In the genomic region with DNA sequence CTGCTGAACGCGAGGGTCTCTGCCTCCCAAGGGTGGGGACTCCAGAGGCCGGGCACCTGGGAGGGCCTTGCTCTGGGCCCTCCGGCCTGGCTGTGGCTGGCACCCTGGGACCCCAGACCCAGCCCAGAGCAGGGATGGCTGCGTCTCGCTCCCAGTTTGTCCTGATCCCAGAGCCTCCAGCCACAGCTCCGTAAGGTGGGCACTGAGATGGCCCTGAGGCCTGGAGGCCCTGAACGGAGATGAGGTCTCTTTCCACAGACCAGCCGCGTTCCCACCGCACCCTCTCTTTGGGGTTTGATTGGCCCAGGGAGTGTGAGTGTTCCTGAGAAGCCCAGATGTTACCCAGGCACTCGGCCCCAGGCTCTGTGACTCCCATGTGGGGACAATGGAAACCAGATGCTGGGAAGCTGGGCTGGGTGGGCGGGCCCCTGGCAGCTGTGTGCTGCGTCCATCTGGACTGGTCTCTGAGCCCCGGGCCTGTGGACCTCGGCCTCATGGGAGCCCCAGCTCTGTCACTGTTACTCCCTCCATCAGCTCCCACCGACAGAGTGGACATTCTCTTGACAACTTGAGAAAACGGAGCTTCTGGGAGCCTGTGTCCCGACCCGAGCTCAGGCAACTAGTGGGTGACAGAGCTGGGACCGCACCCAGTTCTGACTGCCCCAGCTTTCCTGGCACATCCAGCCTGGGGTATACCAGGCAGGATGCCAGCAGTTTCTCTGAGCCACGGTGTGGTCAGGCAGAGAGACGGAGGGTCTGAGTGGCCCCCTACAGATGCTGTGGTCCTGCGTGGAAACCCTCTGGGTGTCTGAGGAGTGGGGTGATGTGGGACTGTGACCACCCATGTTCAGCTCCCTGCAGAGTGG, we compare ENCODE assay signal across 9 cellular contexts. TPM values are rescaled to one million over a fixed set of nuclear protein-coding genes. Genes with fewer than 3 reads are reported as not detected.
DNase-seq lines count a peak whose midpoint lies in the region; ATAC-seq and TF ChIP-seq lines count a peak whose summit lies in the region.
"Had no signal": no experiment of that assay in that cellular context is flagged by ENCODE, and none has a peak within 500 bp of the region (broad histone marks: within the 10 kb centered on the region; RNA-seq: fewer than 3 reads in every experiment).

No MANE protein-coding gene starts in this region.

- no peaks in the 10 kb centered on the region for H3K36me3 ChIP-seq in right lobe of liver
- H3K36me3 ChIP-seq in thymus (ENCODE audit: control insufficient read depth, insufficient read depth), result no peaks in the 10 kb centered on the region

- ATAC-seq in right lobe of liver, result no peak

- TF ChIP-seq CTCF in coronary artery (IDR thresholded peaks at IDR 0.05), result no peak
- no peak for TF ChIP-seq CTCF in right lobe of liver (IDR thresholded peaks at IDR 0.05)

- 80% methylated on average over 3 of the region's 24 CpGs for WGBS in right lobe of liver (ENCODE audit: insufficient coverage, low coverage, low lambda C conversion rate, missing lambda C conversion rate)
- WGBS in thymus, result 83% methylated on average over 24 of the region's 24 CpGs

- H3K27ac ChIP-seq in coronary artery (peak overlapping the region; percentile 96 to 98), right lobe of liver (peak overlapping the region in 2 of 3 donors; percentile 42 to 72), thymus (ENCODE audit: low read depth) (peak overlapping the region; percentile 60)

- TF ChIP-seq POLR2A in right lobe of liver (IDR thresholded peaks at IDR 0.05), result no peak

- DNase-seq in H4 (ENCODE audit: low spot score) (peak; percentile 39), coronary artery (ENCODE audit: low spot score) (peak; percentile 83), right lobe of liver (no peak), midbrain (lab: John Stamatoyannopoulos, UW) (no peak), NCI-H510A (lab: John Stamatoyannopoulos, UW) (no peak), MV-4-11 (lab: John Stamatoyannopoulos, UW) (no peak), NOMO-1 treated with dmso at 0.1 percent for 144 hours (lab: John Stamatoyannopoulos, UW; ENCODE audit: unreplicated experiment) (no peak)
- DNase-seq: small intestine had no signal

- H3K4me1 ChIP-seq in right lobe of liver, result peaks cover 0 to 25% (median 5%) of the 10 kb centered on the region in 4 donors
- peaks cover 11% of the 10 kb centered on the region for H3K4me1 ChIP-seq in thymus (ENCODE audit: control insufficient read depth, insufficient read depth, low read length)

- peak overlapping the region; percentile 73 for H3K4me3 ChIP-seq in coronary artery
- H3K4me3 ChIP-seq in right lobe of liver, result no peak overlapping the region
- H3K4me3 ChIP-seq in thymus (ENCODE audit: low read length), result no peak overlapping the region

- H3K9me3 ChIP-seq in right lobe of liver (no peaks in the 10 kb centered on the region), thymus (ENCODE audit: control insufficient read depth) (no peaks in the 10 kb centered on the region)

- intact Hi-C loops in right lobe of liver (cut with DNase I), result no loop called here

- H3K27me3 ChIP-seq in right lobe of liver, result peaks cover 0 to 10% of the 10 kb centered on the region in 2 donors
- H3K27me3 ChIP-seq in thymus (ENCODE audit: control insufficient read depth, insufficient read depth), result peaks cover 41% of the 10 kb centered on the region

RNA-seq across cellular contexts. Expression of a gene that starts 9.8 kb away (rescaled TPM):
- total RNA-seq in H4 (2014; rRNA removed; shearing (Covaris generic)), result 29.6 and 34.1 TPM in 2 replicates
- total RNA-seq in right lobe of liver, result 10 to 100 TPM; 28.2 to 79.9 (median 51.1) TPM
- polyA plus RNA-seq in thymus, result 115 TPM

Comparison
In these comparisons a context has a peak if more than half of its experiments do, and no peak if none do; other contexts are left out.
1. DNase-seq: peak in H4 (single experiment) and coronary artery (single experiment); none in right lobe of liver (0 of 3), midbrain (single experiment), NCI-H510A (single experiment), MV-4-11 (single experiment) and NOMO-1 treated with dmso at 0.1 percent for 144 hours (single experiment).
2. Peak in every context shown above with its lines, with median percentiles within 50 percentile points of each other: H3K27ac ChIP-seq.